ENCODE assay signal across 20 cellular contexts in the genomic region with DNA sequence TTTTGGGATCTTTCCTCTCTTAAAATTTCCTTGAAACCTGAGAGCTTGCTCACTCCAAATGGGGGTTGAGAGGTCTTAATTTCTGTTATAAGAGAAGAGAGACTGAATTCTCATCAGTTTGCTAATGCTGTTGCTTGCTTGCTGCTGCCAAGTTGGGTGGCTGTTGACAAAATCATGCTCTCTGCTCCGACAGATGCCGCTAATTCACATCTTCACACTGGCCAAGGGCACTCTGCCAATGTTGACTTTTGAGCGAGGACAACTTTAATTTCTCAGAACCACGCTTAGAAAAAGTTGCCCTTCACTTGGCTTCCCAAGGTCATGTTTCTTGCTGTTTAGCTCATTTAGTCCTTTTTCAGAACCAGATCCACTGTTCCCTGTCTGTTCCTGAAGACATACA.
A peak's percentile ranks its signal among the peaks of the same experiment; 100 is the strongest.
DNase-seq lines count a peak whose midpoint lies in the region; ATAC-seq, FAIRE-seq and TF ChIP-seq lines count a peak whose summit lies in the region.
"Had no signal": no experiment of that assay in that cellular context is flagged by ENCODE, and none has a peak within 500 bp of the region (broad histone marks: within the 10 kb centered on the region; RNA-seq: fewer than 3 reads in every experiment).

No MANE protein-coding gene starts in this region.

- intact Hi-C loops in pancreas (cut with DNase I): no loop called here

- H3K4me3 ChIP-seq in pancreas: no peak overlapping the region
- H3K4me3 ChIP-seq: K562 had no signal

- no peaks in the 10 kb centered on the region for H3K27me3 ChIP-seq in pancreas

- no peak overlapping the region for H3K27ac ChIP-seq in pancreas
- H3K27ac ChIP-seq: RWPE1 had no signal

- peaks cover 0 to 9% (median 0%) of the 10 kb centered on the region in 3 donors for H3K4me1 ChIP-seq in pancreas

- 7 to 8% methylated on average over 4 of the region's 4 CpGs for WGBS in pancreas, 2 donors

- TF ChIP-seq CTCF in pancreas (IDR thresholded peaks at IDR 0.05): no peak
- TF ChIP-seq CTCF in GM13977 (IDR thresholded peaks at IDR 0.05; ENCODE audit: extremely low read depth, insufficient read depth, missing control alignments): no peak
- TF ChIP-seq CTCF in D721Med (IDR thresholded peaks at IDR 0.05; ENCODE audit: insufficient read depth, missing control alignments): no peak

- H3K36me3 ChIP-seq in pancreas: no peaks in the 10 kb centered on the region

- no peak for FAIRE-seq in pancreas (lab: Jason Lieb, UNC)
- no peak for FAIRE-seq in D721Med (lab: Jason Lieb, UNC)
- FAIRE-seq: A204.1, K562 had no signal

- peak; percentile 63 to 78 (median 72) for ATAC-seq in pancreas
- ATAC-seq: K562, PC-3 had no signal

- DNase-seq in NCI-H446 (lab: John Stamatoyannopoulos, UW): peak; percentile 0 to 16
- DNase-seq in NCI-H446 treated with DMSO at 0.1 percent for 48 hours (lab: John Stamatoyannopoulos, UW): no peak
- DNase-seq in NCI-H1694 (lab: John Stamatoyannopoulos, UW): peak; percentile 73
- DNase-seq in cerebellar cortex (ENCODE audit: low spot score): peak; percentile 14
- DNase-seq in pancreas: peak in 5 of 6 donors; percentile 44 to 61 (median 50)
- no peak for DNase-seq in GM13977 (ENCODE audit: low spot score)
- DNase-seq in amniotic stem cell (lab: John Stamatoyannopoulos, UW): no peak
- no peak for DNase-seq in D721Med (ENCODE audit: insufficient read length, low spot score)
- DNase-seq: Calu3; CD4-positive, alpha-beta memory T cell; DMS79 treated with DMSO at 0.1 percent for 48 hours; NCI-H1417 treated with DMSO at 0.1 percent for 48 hours; NCI-H2081 treated with DMSO at 0.1 percent for 48 hours; NCI-H226; NCI-H774; PC-3; SIG-M5 had no signal

- no peaks in the 10 kb centered on the region for H3K9me3 ChIP-seq in pancreas

- in situ Hi-C loops in GM13977 (cut with MboI; ENCODE audit: low pct_unique_long_range_greater_than_20kb, low sequenced_read_pairs, unreplicated experiment): no loop called here

Comparison
In these comparisons a context has a peak if more than half of its experiments do, and no peak if none do; other contexts are left out.
1. DNase-seq: peak in NCI-H446 (2 of 2), NCI-H1694 (single experiment), cerebellar cortex (single experiment) and pancreas (5 of 6); none in NCI-H446 treated with DMSO at 0.1 percent for 48 hours (single experiment), GM13977 (single experiment), amniotic stem cell (single experiment) and D721Med (single experiment).